Comparison of ENCODE assay signal across 1 cellular context in genomic region chr2:16408331-16409005, GRCh38.
TF ChIP-seq lines count a peak whose summit lies in the region.

No MANE protein-coding gene starts in this region.

TF ChIP-seq in HepG2, 621 proteins besides CTCF, POLR2A, EP300 and RAD21:
- TF ChIP-seq SUZ12 (IDR thresholded peaks at IDR 0.05; ENCODE audit: low read depth, low read length) (no peak), ZNF484 (CRISPR knock-in tag; IDR thresholded peaks at IDR 0.05; ENCODE audit: borderline replicate concordance, low read depth) (no peak), RARA (CRISPR knock-in tag; IDR thresholded peaks at IDR 0.05) (no peak), ZFP62 (CRISPR knock-in tag; IDR thresholded peaks at IDR 0.05) (no peak), TOPORS (CRISPR knock-in tag; IDR thresholded peaks at IDR 0.05) (no peak), ARID5B (CRISPR knock-in tag; IDR thresholded peaks at IDR 0.05) (no peak)
TF ChIP-seq in HepG2: peak in this region for 0.
